Comparison of ENCODE assay signal across 19 cellular contexts in the genomic region with DNA sequence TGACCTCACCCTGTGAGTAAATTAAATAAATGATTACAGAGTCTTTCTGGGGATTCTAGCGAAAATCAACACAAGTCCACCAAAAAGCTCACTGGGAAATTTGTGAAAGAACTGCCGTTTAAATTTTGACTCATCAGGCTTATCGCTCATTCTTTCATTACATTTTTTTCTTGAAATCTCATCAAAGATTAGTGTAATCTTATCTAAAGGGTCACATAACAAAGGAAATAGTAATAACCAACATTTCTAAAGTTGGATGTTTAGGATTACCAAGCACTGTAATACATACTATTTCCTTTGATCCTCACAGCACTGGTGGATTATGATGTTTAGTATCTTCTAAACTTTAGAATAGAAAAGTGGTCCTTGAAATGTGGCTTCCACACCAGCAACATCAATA.
DNase-seq lines count a peak whose midpoint lies in the region; ATAC-seq, FAIRE-seq and TF ChIP-seq lines count a peak whose summit lies in the region.
"Had no signal": no experiment of that assay in that cellular context is flagged by ENCODE, and none has a peak within 500 bp of the region (broad histone marks: within the 10 kb centered on the region; RNA-seq: fewer than 3 reads in every experiment).

No MANE protein-coding gene starts in this region.

- ATAC-seq in HG03565 (IDR thresholded peaks at IDR 0.05; ENCODE audit: unreplicated experiment) (no peak), HG03460 (IDR thresholded peaks at IDR 0.05; ENCODE audit: unreplicated experiment) (no peak)
- ATAC-seq: HCT116, HepG2, K562 had no signal

- H3K4me3 Mint-ChIP-seq in astrocyte (ENCODE audit: unreplicated experiment), result no peak overlapping the region
- H3K4me3 Mint-ChIP-seq: B cell; CD4-positive, alpha-beta memory T cell had no signal

- no peaks in the 10 kb centered on the region for H3K27me3 Mint-ChIP-seq in astrocyte (ENCODE audit: low read depth, unreplicated experiment)
- H3K27me3 Mint-ChIP-seq: B cell; CD4-positive, alpha-beta memory T cell had no signal

- no peak overlapping the region for H3K27ac ChIP-seq in astrocyte (ENCODE audit: low read depth, low read length)
- H3K27ac ChIP-seq: 22Rv1, C4-2B had no signal

- H3K79me2 ChIP-seq in astrocyte (ENCODE audit: insufficient read depth, low read length), result no peaks in the 10 kb centered on the region

- peaks cover 2% of the 10 kb centered on the region for H3K9me3 Mint-ChIP-seq in astrocyte (ENCODE audit: unreplicated experiment)

- H3K27ac Mint-ChIP-seq in astrocyte (ENCODE audit: unreplicated experiment), result no peak overlapping the region
- H3K27ac Mint-ChIP-seq: B cell; CD4-positive, alpha-beta memory T cell had no signal

- FAIRE-seq in astrocyte (lab: Jason Lieb, UNC), result peak; percentile 73
- FAIRE-seq: H54, HepG2, HTR-8/SVneo, K562 had no signal

- H3K4me1 ChIP-seq in astrocyte (ENCODE audit: insufficient read depth, low read length), result peaks cover 5% of the 10 kb centered on the region

- H3K27me3 ChIP-seq in astrocyte (ENCODE audit: insufficient read depth, low read length), result no peaks in the 10 kb centered on the region

- no peak overlapping the region for H3K4me3 ChIP-seq in astrocyte (ENCODE audit: insufficient read depth, low read depth, low read length)
- H3K4me3 ChIP-seq: K562 had no signal

- peak overlapping the region; percentile 2 for H3K4me2 ChIP-seq in astrocyte (ENCODE audit: low read length)

- no peak overlapping the region for H2AFZ ChIP-seq in astrocyte (ENCODE audit: low read depth, low read length)

- no peaks in the 10 kb centered on the region for H4K20me1 ChIP-seq in astrocyte (ENCODE audit: insufficient read depth, low read length)

- no peak for TF ChIP-seq CTCF in astrocyte (IDR thresholded peaks at IDR 0.05; ENCODE audit: insufficient read depth, low read depth, low read length)

- peaks cover 2% of the 10 kb centered on the region for H3K4me1 Mint-ChIP-seq in astrocyte (ENCODE audit: low read depth, unreplicated experiment)
- H3K4me1 Mint-ChIP-seq: B cell had no signal

- H3K36me3 ChIP-seq in astrocyte (ENCODE audit: insufficient read depth, low read length), result no peaks in the 10 kb centered on the region

- no peaks in the 10 kb centered on the region for H3K9me3 ChIP-seq in astrocyte (ENCODE audit: insufficient read depth, low read depth, low read length)

- H3K36me3 Mint-ChIP-seq in astrocyte (ENCODE audit: low read depth, unreplicated experiment), result no peaks in the 10 kb centered on the region
- H3K36me3 Mint-ChIP-seq: CD4-positive, alpha-beta memory T cell had no signal

- no peak overlapping the region for H3K9ac ChIP-seq in astrocyte (ENCODE audit: low read length)

- DNase-seq in A172 (ENCODE audit: low spot score) (peak; percentile 41), HS-27A (ENCODE audit: low read depth) (peak; percentile 46), astrocyte (ENCODE audit: low read depth) (peak; percentile 70), iris pigment epithelial cell (ENCODE audit: low read depth) (peak; percentile 52), NCI-H2227 treated with DMSO at 0.1 percent for 48 hours (lab: John Stamatoyannopoulos, UW) (no peak)
- DNase-seq in stimulated activated naive CD4-positive, alpha-beta T cell treated with Interleukin-2 at 50 U/mL for 16 hours (lab: John Stamatoyannopoulos, UW), result no peak
- DNase-seq: ACHN; CD4-positive, alpha-beta memory T cell; DMS79 treated with DMSO at 0.1 percent for 48 hours had no signal

Comparison
In these comparisons a context has a peak if more than half of its experiments do, and no peak if none do; other contexts are left out.
1. DNase-seq: peak in A172 (single experiment), HS-27A (single experiment), astrocyte (single experiment) and iris pigment epithelial cell (single experiment); none in stimulated activated naive CD4-positive, alpha-beta T cell treated with Interleukin-2 at 50 U/mL for 16 hours (single experiment) and NCI-H2227 treated with DMSO at 0.1 percent for 48 hours (single experiment).